Comparison of ENCODE assay signal across 19 cellular contexts in genomic region chr17:80497726-80498241, GRCh38. TPM values are rescaled to one million over a fixed set of nuclear protein-coding genes. Genes with fewer than 3 reads are reported as not detected.
DNase-seq lines count a peak whose midpoint lies in the region; ATAC-seq, FAIRE-seq and TF ChIP-seq lines count a peak whose summit lies in the region.
"Had no signal": no experiment of that assay in that cellular context is flagged by ENCODE, and none has a peak within 500 bp of the region (broad histone marks: within the 10 kb centered on the region; RNA-seq: fewer than 3 reads in every experiment).

No MANE protein-coding gene starts in this region.

- CTCF ChIA-PET in GM12878 (lab: Yijun Ruan, JAX): no interaction called here

- H3K4me3 ChIP-seq in BLaER1 (no peak overlapping the region), GM23248 (peak overlapping the region; percentile 20; the same call in 1 of the 2 replicates), GM12878 (no peak overlapping the region), neural progenitor cell (no peak overlapping the region)
- H3K4me3 ChIP-seq: adrenal gland, SK-N-MC had no signal

- DNase-seq in GM23248 (peak; percentile 15), GM12878 (ENCODE audit: low read depth, low spot score) (no peak), neural progenitor cell (ENCODE audit: low spot score) (no peak), glomerular visceral epithelial cell (ENCODE audit: extremely low spot score) (no peak), glutamatergic neuron (no peak), GM19240 (ENCODE audit: insufficient read length, low spot score) (no peak)
- DNase-seq: activated T-cell treated with anti-CD3 and anti-CD28 coated beads, Interleukin-2, amount 50 U/mL, for 4 hours; HCEC 1CT; MM.1S; naive thymus-derived CD8-positive, alpha-beta T cell; NCI-H1930; NCI-H524; stimulated activated CD4-positive, alpha-beta T cell treated with anti-CD3 and anti-CD28 coated beads, Interleukin-1b, Interleukin-23, amount 100 ng/mL, for 48 hours had no signal

- peak; percentile 93 for FAIRE-seq in GM12878 (lab: Jason Lieb, UNC)

- H3K4me1 Mint-ChIP-seq in neural progenitor cell (peaks cover 41% of the 10 kb centered on the region), glutamatergic neuron (ENCODE audit: low read depth, unreplicated experiment) (peaks cover 21% of the 10 kb centered on the region)

- peak overlapping the region; percentile 68; the same call in 1 of the 2 replicates for H3K27ac ChIP-seq in BLaER1
- H3K27ac ChIP-seq in GM23248: peak overlapping the region; percentile 56
- H3K27ac ChIP-seq in GM12878 (ENCODE audit: control insufficient read depth, insufficient read depth): no peak overlapping the region
- no peak overlapping the region for H3K27ac ChIP-seq in neural progenitor cell
- H3K27ac ChIP-seq: gastrocnemius medialis, SK-N-MC had no signal

- intact Hi-C loops in GM12878 (cut with micrococcal nuclease; ENCODE audit: unreplicated experiment): no loop called here

- RAD21 ChIA-PET in GM12878 (lab: Charles Lee; ENCODE audit: unreplicated experiment): no interaction called here

- H3K27me3 ChIP-seq in BLaER1 (no peaks in the 10 kb centered on the region), GM23248 (replicated peaks; ENCODE audit: insufficient read depth) (no peaks in the 10 kb centered on the region; the same call in 1 of the 2 replicates), GM12878 (replicated peaks in 1 of 2; ENCODE audit: control insufficient read depth in 2 of 2, insufficient read depth in 2 of 2, low read length in 1 of 2) (peaks cover 0 to 4% of the 10 kb centered on the region in 2 experiments; a peak in 1 of 4 replicates), neural progenitor cell (peaks cover 5% of the 10 kb centered on the region)
- H3K27me3 ChIP-seq: adrenal gland had no signal

- H3K36me3 Mint-ChIP-seq in neural progenitor cell (no peaks in the 10 kb centered on the region), glutamatergic neuron (ENCODE audit: unreplicated experiment) (no peaks in the 10 kb centered on the region)
- H3K36me3 Mint-ChIP-seq: naive thymus-derived CD8-positive, alpha-beta T cell had no signal

- peak overlapping the region; percentile 85 for H2AFZ ChIP-seq in GM23248
- no peak overlapping the region for H2AFZ ChIP-seq in GM12878 (ENCODE audit: control insufficient read depth, low read depth, low read length)
- no peak overlapping the region for H2AFZ ChIP-seq in neural progenitor cell (replicated peaks)

- H4K20me1 ChIP-seq in BLaER1 (no peaks in the 10 kb centered on the region), GM23248 (ENCODE audit: insufficient read depth) (no peaks in the 10 kb centered on the region), GM12878 (ENCODE audit: control insufficient read depth, insufficient read depth) (no peaks in the 10 kb centered on the region), neural progenitor cell (ENCODE audit: low read depth) (no peaks in the 10 kb centered on the region)

- no peak for TF ChIP-seq EP300 in GM12878 (IDR thresholded peaks at IDR 0.05; ENCODE audit: borderline replicate concordance in 1 of 2, control insufficient read depth in 1 of 2, low read depth in 2 of 2, low read length in 2 of 2)

- H3K79me2 ChIP-seq in GM23248 (ENCODE audit: insufficient read depth): no peaks in the 10 kb centered on the region
- H3K79me2 ChIP-seq in GM12878 (ENCODE audit: control insufficient read depth, insufficient read depth, low read length): no peaks in the 10 kb centered on the region
- H3K79me2 ChIP-seq in neural progenitor cell (ENCODE audit: low read depth): no peaks in the 10 kb centered on the region

- TF ChIP-seq CTCF in GM12878 (IDR thresholded peaks at IDR 0.05 in 2 of 3, conservative IDR thresholded peaks at IDR 0.05 in 1 of 3; ENCODE audit: control insufficient read depth in 2 of 3, extremely low read depth in 1 of 3, insufficient read depth in 1 of 3, low read depth in 3 of 3, low read length in 3 of 3) (no peak), neural progenitor cell (IDR thresholded peaks at IDR 0.05) (no peak), glutamatergic neuron (IDR thresholded peaks at IDR 0.05; ENCODE audit: partially characterized antibody, unreplicated experiment) (no peak)

- POLR2A ChIA-PET in GM12878 (lab: Charles Lee): no interaction called here

- H3K9ac ChIP-seq in BLaER1 (no peak overlapping the region), GM23248 (peak overlapping the region; percentile 57; the same call in 1 of the 2 replicates), GM12878 (ENCODE audit: control insufficient read depth, insufficient read depth, low read length) (no peak overlapping the region), neural progenitor cell (no peak overlapping the region)

- H3K27ac Mint-ChIP-seq in neural progenitor cell (peak overlapping the region; percentile 2), glutamatergic neuron (ENCODE audit: unreplicated experiment) (no peak overlapping the region)

- ATAC-seq in GM12878: no peak
- ATAC-seq in GM18520 (IDR thresholded peaks at IDR 0.05; ENCODE audit: unreplicated experiment): no peak
- ATAC-seq: activated T-cell treated with anti-CD3 and anti-CD28 coated beads, Interleukin-2, amount 50 U/mL, for 4 hours; naive thymus-derived CD8-positive, alpha-beta T cell had no signal

- no peaks in the 10 kb centered on the region for H3K9me2 ChIP-seq in GM23248 (ENCODE audit: insufficient read depth)

- no peak for TF ChIP-seq POLR2A in GM12878 (IDR thresholded peaks at IDR 0.05; ENCODE audit: low read depth, low read length)

- in situ Hi-C loops in GM23248 (cut with MboI) (no loop called here), GM12878 (cut with MboI) (no loop called here)

- no peaks in the 10 kb centered on the region for H3K9me3 ChIP-seq in BLaER1
- H3K9me3 ChIP-seq in GM23248 (ENCODE audit: low read depth): no peaks in the 10 kb centered on the region
- no peaks in the 10 kb centered on the region for H3K9me3 ChIP-seq in GM12878 (replicated peaks; ENCODE audit: control insufficient read depth, insufficient read depth, low read length)
- H3K9me3 ChIP-seq in neural progenitor cell (ENCODE audit: low read depth): no peaks in the 10 kb centered on the region
- H3K9me3 ChIP-seq: adrenal gland, gastrocnemius medialis had no signal

- H3K27me3 Mint-ChIP-seq in neural progenitor cell (ENCODE audit: insufficient read depth, low read depth) (peaks cover 33% of the 10 kb centered on the region), glutamatergic neuron (ENCODE audit: unreplicated experiment) (peaks cover 9% of the 10 kb centered on the region)

- 50 to 65% methylated on average over 10 of the region's 10 CpGs for WGBS in GM23248 (ENCODE audit: low coverage in 1 of 2, low lambda C conversion rate in 2 of 2, missing lambda C conversion rate in 2 of 2), 2 experiments
- WGBS in GM12878 (ENCODE audit: insufficient coverage, insufficient replicate concordance, low lambda C conversion rate, missing lambda C conversion rate): 64% methylated on average over 10 of the region's 10 CpGs

- H3K4me3 Mint-ChIP-seq in neural progenitor cell: peak overlapping the region; percentile 44
- H3K4me3 Mint-ChIP-seq in glutamatergic neuron (ENCODE audit: unreplicated experiment): no peak overlapping the region
- H3K4me3 Mint-ChIP-seq: activated T-cell treated with anti-CD3 and anti-CD28 coated beads, Interleukin-2, amount 50 U/mL, for 4 hours; naive thymus-derived CD8-positive, alpha-beta T cell had no signal

- peaks cover 29% of the 10 kb centered on the region for H3K4me1 ChIP-seq in BLaER1
- peaks cover 9% of the 10 kb centered on the region for H3K4me1 ChIP-seq in GM23248 (ENCODE audit: insufficient read depth)
- H3K4me1 ChIP-seq in GM12878 (ENCODE audit: control insufficient read depth, insufficient read depth, low read length): no peaks in the 10 kb centered on the region
- H3K4me1 ChIP-seq in neural progenitor cell: peaks cover 14% of the 10 kb centered on the region
- H3K4me1 ChIP-seq: adrenal gland had no signal

- BruUV-seq in GM12878 (replicated peaks; lab: Mats Ljungman, UMichigan): no TSS peak

- SMC1A ChIA-PET in GM12878 (lab: Charles Lee; ENCODE audit: uncharacterized antibody, unreplicated experiment): no interaction called here

- H3K4me2 ChIP-seq in BLaER1 (peak overlapping the region; percentile 59), GM23248 (ENCODE audit: unreplicated experiment) (peak overlapping the region; percentile 46), GM12878 (ENCODE audit: control insufficient read depth, insufficient read depth) (no peak overlapping the region), neural progenitor cell (no peak overlapping the region)

- H3K36me3 ChIP-seq in BLaER1 (no peaks in the 10 kb centered on the region; the same call in 1 of the 2 replicates), GM23248 (ENCODE audit: low read depth) (no peaks in the 10 kb centered on the region), GM12878 (ENCODE audit: control insufficient read depth in 2 of 2, insufficient read depth in 2 of 2, low read length in 1 of 2) (no peaks in the 10 kb centered on the region), neural progenitor cell (no peaks in the 10 kb centered on the region)
- H3K36me3 ChIP-seq: adrenal gland, gastrocnemius medialis had no signal

- no peak for TF ChIP-seq RAD21 in GM12878 (IDR thresholded peaks at IDR 0.05; ENCODE audit: insufficient read depth, low read depth, low read length)

- H3F3A ChIP-seq in GM23248 (ENCODE audit: insufficient read depth) (no peaks in the 10 kb centered on the region), neural progenitor cell (ENCODE audit: low read depth) (peaks cover 21% of the 10 kb centered on the region)

- H3K9me3 Mint-ChIP-seq in neural progenitor cell (peaks cover 2% of the 10 kb centered on the region), glutamatergic neuron (ENCODE audit: unreplicated experiment) (peaks cover 12% of the 10 kb centered on the region)
- H3K9me3 Mint-ChIP-seq: activated T-cell treated with anti-CD3 and anti-CD28 coated beads, Interleukin-2, amount 50 U/mL, for 4 hours had no signal

RNA-seq across cellular contexts. Expression of gene NPTX1, which starts 21.4 kb away (rescaled TPM):
- total RNA-seq in GM23248 (2014; rRNA removed; shearing (Covaris generic)): 0.25 and 1.1 TPM in 2 replicates
- polyA plus RNA-seq in GM23248 (2016; fragmentation: Nextera tagmentation; extraction: Ambion mirVana): 0.39 and 0.43 TPM in 2 replicates
- total RNA-seq in GM12878 (2013; cell fraction: nucleolus; rRNA removed): not detected in 2 replicates
- total RNA-seq in GM12878 (2014; rRNA removed): not detected in 2 replicates
- total RNA-seq in GM12878 (2014; rRNA removed; fragmentation: Illumina TruSeq; extraction: Trizol): not detected in 2 replicates
- total RNA-seq in GM12878 (2021): 0.05 TPM in 1 of 2 replicates, not detected in the other
- not detected for polyA plus RNA-seq in GM12878 (2011; ENCODE audit: low read depth)
- not detected in 2 replicates for polyA plus RNA-seq in GM12878 (2011; rRNA removed)
- polyA plus RNA-seq in GM12878 (2011; cell fraction: cytosol; rRNA removed): 0.01 and 0.02 TPM in 2 replicates
- polyA plus RNA-seq in GM12878 (2011; cell fraction: nucleus; rRNA removed): 0.03 and 0.04 TPM in 2 replicates
- 0.08 TPM in 2 replicates for polyA plus RNA-seq in GM12878 (2012)
- not detected in 2 replicates for polyA plus RNA-seq in GM12878 (2014; fragmentation: Illumina TruSeq; extraction: Trizol)
- polyA plus RNA-seq in GM12878 (2014; fragmentation: Nextera tagmentation; extraction: Ambion mirVana): not detected
- polyA plus RNA-seq in GM12878 (2014; rRNA removed): not detected in 2 replicates
- polyA plus RNA-seq in GM12878 (2016; fragmentation: Nextera tagmentation; extraction: Ambion mirVana): not detected
- not detected in 2 replicates for polyA minus RNA-seq in GM12878 (2011; rRNA and poly(A)+ RNA removed)
- polyA minus RNA-seq in GM12878 (2011; cell fraction: cytosol; rRNA and poly(A)+ RNA removed): not detected in 2 replicates
- not detected in 2 replicates for polyA minus RNA-seq in GM12878 (2011; cell fraction: nucleus; rRNA and poly(A)+ RNA removed)
- total RNA-seq in neural progenitor cell (ENCODE audit: low replicate concordance): 2.6 and 3.8 TPM in 2 replicates
- total RNA-seq in glutamatergic neuron (ENCODE audit: unreplicated experiment): 18.1 TPM
- total RNA-seq: HT-29; naive thymus-derived CD8-positive, alpha-beta T cell had no signal
- polyA plus RNA-seq: naive thymus-derived CD8-positive, alpha-beta T cell had no signal

RNA-seq across cellular contexts. Expression of gene RPTOR, which starts 46.9 kb away (rescaled TPM):
- 16.1 and 19.0 TPM in 2 replicates for total RNA-seq in GM23248 (2014; rRNA removed; shearing (Covaris generic))
- polyA plus RNA-seq in GM23248 (2016; fragmentation: Nextera tagmentation; extraction: Ambion mirVana) (6.6 and 7.0 TPM in 2 replicates), GM12878 (2011; rRNA removed) (1.8 and 2.6 TPM in 2 replicates), GM12878 (2014; fragmentation: Illumina TruSeq; extraction: Trizol) (3.3 and 6.2 TPM in 2 replicates), GM12878 (2014; fragmentation: Nextera tagmentation; extraction: Ambion mirVana) (under 1 TPM; 0.18 to 0.26 TPM), GM12878 (2014; rRNA removed) (9.3 and 12.2 TPM in 2 replicates), GM12878 (2016; fragmentation: Nextera tagmentation; extraction: Ambion mirVana) (10 to 100 TPM in 1 of 2 experiments, 1 to 10 TPM in 1; 9.9 to 10.9 TPM)
- total RNA-seq in GM12878 (2013; cell fraction: nucleolus; rRNA removed): 181 and 215 TPM in 2 replicates
- total RNA-seq in GM12878 (2014; rRNA removed) (9.8 and 11.8 TPM in 2 replicates), GM12878 (2014; rRNA removed; fragmentation: Illumina TruSeq; extraction: Trizol) (6.1 and 6.7 TPM in 2 replicates), GM12878 (2021) (30.0 and 32.1 TPM in 2 replicates), neural progenitor cell (ENCODE audit: low replicate concordance) (7.4 and 19.9 TPM in 2 replicates), glutamatergic neuron (ENCODE audit: unreplicated experiment) (39.8 TPM)
- polyA plus RNA-seq in GM12878 (2011; ENCODE audit: low read depth): 3.8 TPM
- polyA plus RNA-seq in GM12878 (2011; cell fraction: cytosol; rRNA removed): 4.8 and 4.9 TPM in 2 replicates
- 17.4 and 23.3 TPM in 2 replicates for polyA plus RNA-seq in GM12878 (2011; cell fraction: nucleus; rRNA removed)
- polyA plus RNA-seq in GM12878 (2012): 9.5 and 10.9 TPM in 2 replicates
- 11.4 and 20.0 TPM in 2 replicates for polyA minus RNA-seq in GM12878 (2011; rRNA and poly(A)+ RNA removed)
- polyA minus RNA-seq in GM12878 (2011; cell fraction: cytosol; rRNA and poly(A)+ RNA removed): 6.4 and 7.1 TPM in 2 replicates
- polyA minus RNA-seq in GM12878 (2011; cell fraction: nucleus; rRNA and poly(A)+ RNA removed): 28.2 and 48.3 TPM in 2 replicates

Comparison
In these comparisons a context has a peak if more than half of its experiments do, and no peak if none do; other contexts are left out.
1. H3K27ac ChIP-seq: peak in BLaER1 (single experiment) and GM23248 (single experiment); none in GM12878 (single experiment) and neural progenitor cell (single experiment).
2. H3K4me2 ChIP-seq: peak in BLaER1 (single experiment) and GM23248 (single experiment); none in GM12878 (single experiment) and neural progenitor cell (single experiment).